9 cellular contexts compared by ENCODE assay signal in the genomic region with DNA sequence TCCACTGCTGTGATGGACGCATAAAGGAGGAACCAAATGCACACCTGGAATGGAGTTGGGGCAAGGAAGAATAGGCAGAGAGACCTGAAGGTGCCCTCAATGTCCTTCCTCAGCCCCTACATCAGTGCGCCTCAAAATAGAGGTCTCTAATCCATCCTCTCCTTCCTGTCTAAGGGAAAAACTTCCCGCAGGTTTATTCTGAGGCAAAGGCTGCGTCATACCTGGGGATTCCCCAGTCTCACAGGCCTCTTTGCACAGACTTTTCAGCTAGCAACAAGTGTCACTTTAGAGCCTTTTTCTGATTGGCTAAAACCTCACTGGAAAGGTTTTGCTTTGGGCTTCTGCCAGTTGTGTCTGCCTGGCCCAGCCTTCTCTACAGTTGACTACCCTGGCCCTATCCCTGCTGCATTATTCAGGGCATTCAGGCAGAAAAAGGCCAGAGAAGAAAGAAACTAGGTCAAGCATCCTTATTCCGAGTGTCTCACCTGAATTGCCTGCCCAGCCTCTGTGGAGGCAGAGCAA. TPM values are rescaled to one million over a fixed set of nuclear protein-coding genes. Genes with fewer than 3 reads are reported as not detected.
DNase-seq lines count a peak whose midpoint lies in the region; ATAC-seq and TF ChIP-seq lines count a peak whose summit lies in the region.
"Had no signal": no experiment of that assay in that cellular context is flagged by ENCODE, and none has a peak within 500 bp of the region (broad histone marks: within the 10 kb centered on the region; RNA-seq: fewer than 3 reads in every experiment).

No MANE protein-coding gene starts in this region.

- TF ChIP-seq CTCF in SK-N-SH (IDR thresholded peaks at IDR 0.05) (no peak), neural progenitor cell (IDR thresholded peaks at IDR 0.05) (no peak), A673 (conservative IDR thresholded peaks at IDR 0.05; ENCODE audit: low read depth, low read length) (no peak)

- H3K4me3 ChIP-seq in SK-N-SH (ENCODE audit: low read depth in 2 of 2, low read length in 1 of 2) (no peak overlapping the region), neural progenitor cell (no peak overlapping the region), A673 (ENCODE audit: low read depth, low read length, poor library complexity, severe bottlenecking) (no peak overlapping the region)

- 0% methylated on average over 4 of the region's 5 CpGs for WGBS in SK-N-SH (ENCODE audit: low lambda C conversion rate)

- H3K27me3 ChIP-seq in SK-N-SH (ENCODE audit: insufficient read depth): no peaks in the 10 kb centered on the region; the same call in 1 of the 2 replicates
- peaks cover 10% of the 10 kb centered on the region for H3K27me3 ChIP-seq in neural progenitor cell
- H3K27me3 ChIP-seq in A673 (replicated peaks; ENCODE audit: insufficient read depth, low read depth, low read length, poor library complexity): peaks cover 50% of the 10 kb centered on the region

- H3F3A ChIP-seq in SK-N-SH (replicated peaks; ENCODE audit: insufficient read depth) (no peaks in the 10 kb centered on the region), neural progenitor cell (ENCODE audit: low read depth) (no peaks in the 10 kb centered on the region)

- no peaks in the 10 kb centered on the region for H3K9me2 ChIP-seq in SK-N-SH

- peak; percentile 71 for ATAC-seq in HG02870 (IDR thresholded peaks at IDR 0.05; ENCODE audit: unreplicated experiment)

- H3K36me3 Mint-ChIP-seq in neural progenitor cell: peaks cover 2% of the 10 kb centered on the region

- no TSS peak for BruUV-seq in A673 (replicated peaks; lab: Mats Ljungman, UMichigan)

- H3K9ac ChIP-seq in SK-N-SH (no peak overlapping the region), neural progenitor cell (no peak overlapping the region)

- intact Hi-C loops in A673 (cut with micrococcal nuclease; ENCODE audit: unreplicated experiment): no loop called here

- TF ChIP-seq RAD21 in SK-N-SH (IDR thresholded peaks at IDR 0.05; ENCODE audit: low read length): no peak

- H2AFZ ChIP-seq in SK-N-SH (ENCODE audit: low read depth): no peak overlapping the region
- peak overlapping the region; percentile 45 for H2AFZ ChIP-seq in neural progenitor cell (replicated peaks)

- peaks cover 28% of the 10 kb centered on the region for H3K27me3 Mint-ChIP-seq in neural progenitor cell (ENCODE audit: insufficient read depth, low read depth)

- H3K4me1 Mint-ChIP-seq in neural progenitor cell: peaks cover 11% of the 10 kb centered on the region

- peaks cover 3% of the 10 kb centered on the region for H3K9me3 Mint-ChIP-seq in neural progenitor cell

- POLR2A ChIA-PET in SK-N-SH (lab: Yijun Ruan, JAX) (no interaction called here), A673 (lab: Charles Lee; ENCODE audit: low non-redundant PET) (no interaction called here)

- H3K4me2 ChIP-seq in SK-N-SH (no peak overlapping the region), neural progenitor cell (no peak overlapping the region)

- H3K9me3 ChIP-seq in SK-N-SH (no peaks in the 10 kb centered on the region), neural progenitor cell (ENCODE audit: low read depth) (no peaks in the 10 kb centered on the region), A673 (ENCODE audit: low read depth, low read length, poor library complexity, severe bottlenecking) (no peaks in the 10 kb centered on the region)

- CTCF ChIA-PET in SK-N-SH (lab: Yijun Ruan, JAX) (no interaction called here), A673 (lab: Charles Lee) (no interaction called here)

- no peak overlapping the region for H3K4me3 Mint-ChIP-seq in neural progenitor cell

- H3K79me2 ChIP-seq in SK-N-SH (ENCODE audit: insufficient read depth) (no peaks in the 10 kb centered on the region), neural progenitor cell (ENCODE audit: low read depth) (no peaks in the 10 kb centered on the region)

- H3K27ac ChIP-seq in SK-N-SH (ENCODE audit: low read depth in 2 of 2, low read length in 1 of 2) (no peak overlapping the region), neural progenitor cell (no peak overlapping the region), A673 (ENCODE audit: low read depth, low read length, poor library complexity, severe bottlenecking) (no peak overlapping the region)

- DNase-seq in SIG-M5 treated with dmso at 0.1 percent for 504 hours (lab: John Stamatoyannopoulos, UW; ENCODE audit: unreplicated experiment) (peak; percentile 40), SIG-M5 (lab: John Stamatoyannopoulos, UW) (no peak), SK-N-SH (no peak), cerebellar cortex (ENCODE audit: low spot score) (peak; percentile 32), neural progenitor cell (ENCODE audit: low spot score) (peak; percentile 46), NCI-H2107 treated with DMSO at 0.1 percent for 48 hours (lab: John Stamatoyannopoulos, UW; ENCODE audit: unreplicated experiment) (no peak), A673 (ENCODE audit: low spot score) (no peak)

- no peak overlapping the region for H3K27ac Mint-ChIP-seq in neural progenitor cell
- H3K27ac Mint-ChIP-seq: nephron had no signal

- TF ChIP-seq EP300 in SK-N-SH (IDR thresholded peaks at IDR 0.05; ENCODE audit: borderline replicate concordance in 1 of 2, low read depth in 1 of 2, low read length in 1 of 2): no peak

- H3K4me1 ChIP-seq in SK-N-SH (ENCODE audit: control insufficient read depth in 1 of 2, insufficient read depth in 2 of 2, low read depth in 1 of 2, low read length in 1 of 2) (no peaks in the 10 kb centered on the region), neural progenitor cell (no peaks in the 10 kb centered on the region), A673 (ENCODE audit: insufficient read depth, low read length, poor library complexity, severe bottlenecking) (no peaks in the 10 kb centered on the region)

- H4K20me1 ChIP-seq in SK-N-SH (ENCODE audit: insufficient read depth) (no peaks in the 10 kb centered on the region), neural progenitor cell (ENCODE audit: low read depth) (no peaks in the 10 kb centered on the region)

- H3K36me3 ChIP-seq in SK-N-SH (replicated peaks in 1 of 2; ENCODE audit: control insufficient read depth in 1 of 2, insufficient read depth in 2 of 2, low read length in 1 of 2): no peaks in the 10 kb centered on the region
- no peaks in the 10 kb centered on the region for H3K36me3 ChIP-seq in neural progenitor cell
- no peaks in the 10 kb centered on the region for H3K36me3 ChIP-seq in A673 (ENCODE audit: insufficient read depth, low read length, poor library complexity, severe bottlenecking)

TF ChIP-seq in SK-N-SH, 30 proteins besides CTCF, POLR2A, EP300 and RAD21:
- TF ChIP-seq ELF1 (IDR thresholded peaks at IDR 0.05): no peak
- TF ChIP-seq CHD2 (IDR thresholded peaks at IDR 0.05; ENCODE audit: low read length, partially characterized antibody): no peak
- peak; percentile 95 for TF ChIP-seq RFX5 (IDR thresholded peaks at IDR 0.05; ENCODE audit: low read length)
- TF ChIP-seq MXI1 (IDR thresholded peaks at IDR 0.05; ENCODE audit: low read depth, low read length): no peak
- no peak for TF ChIP-seq FOXJ3 (CRISPR knock-in tag; IDR thresholded peaks at IDR 0.05)
- TF ChIP-seq FOXM1 (IDR thresholded peaks at IDR 0.05; ENCODE audit: low read depth): no peak
- TF ChIP-seq FOSL2 (IDR thresholded peaks at IDR 0.05; ENCODE audit: borderline replicate concordance, low read depth): no peak
- TF ChIP-seq, protein P1, sequence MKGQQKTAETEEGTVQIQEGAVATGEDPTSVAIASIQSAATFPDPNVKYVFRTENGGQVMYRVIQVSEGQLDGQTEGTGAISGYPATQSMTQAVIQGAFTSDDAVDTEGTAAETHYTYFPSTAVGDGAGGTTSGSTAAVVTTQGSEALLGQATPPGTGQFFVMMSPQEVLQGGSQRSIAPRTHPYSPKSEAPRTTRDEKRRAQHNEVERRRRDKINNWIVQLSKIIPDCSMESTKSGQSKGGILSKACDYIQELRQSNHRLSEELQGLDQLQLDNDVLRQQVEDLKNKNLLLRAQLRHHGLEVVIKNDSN (IDR thresholded peaks at IDR 0.05; ENCODE audit: borderline replicate concordance, low read depth): no peak

RNA-seq across cellular contexts. Expression of a gene that starts 1.8 kb away (rescaled TPM):
- polyA plus RNA-seq in SK-N-SH (2012; rRNA removed): not detected in 2 replicates
- polyA plus RNA-seq in SK-N-SH (2012; cell fraction: cytosol; rRNA removed): 0.09 TPM in 1 of 2 replicates, not detected in the other
- not detected in 2 replicates for polyA plus RNA-seq in SK-N-SH (2012; cell fraction: nucleus; rRNA removed)
- 4.7 and 6.6 TPM in 2 replicates for total RNA-seq in neural progenitor cell (ENCODE audit: low replicate concordance)
- not detected in 2 replicates for total RNA-seq in A673 (2021)

RNA-seq across cellular contexts. Expression of a gene that starts 31.1 kb away (rescaled TPM):
- not detected in 2 replicates for polyA plus RNA-seq in SK-N-SH (2012; rRNA removed)
- polyA plus RNA-seq in SK-N-SH (2012; cell fraction: cytosol; rRNA removed): not detected in 2 replicates
- polyA plus RNA-seq in SK-N-SH (2012; cell fraction: nucleus; rRNA removed): not detected in 2 replicates
- total RNA-seq in neural progenitor cell (ENCODE audit: low replicate concordance) (not detected in 2 replicates), A673 (2021) (not detected in 2 replicates)

Comparison
In these comparisons a context has a peak if more than half of its experiments do, and no peak if none do; other contexts are left out.
1. DNase-seq: peak in SIG-M5 treated with dmso at 0.1 percent for 504 hours (single experiment), cerebellar cortex (single experiment) and neural progenitor cell (single experiment); none in SIG-M5 (single experiment), SK-N-SH (single experiment), NCI-H2107 treated with DMSO at 0.1 percent for 48 hours (single experiment) and A673 (single experiment).